In genomic region chr6:24720604-24721460, GRCh38 we compare ENCODE assay signal across 8 cellular contexts. TPM values are rescaled to one million over a fixed set of nuclear protein-coding genes. Genes with fewer than 3 reads are reported as not detected.
DNase-seq lines count a peak whose midpoint lies in the region; ATAC-seq and TF ChIP-seq lines count a peak whose summit lies in the region.

No MANE protein-coding gene starts in this region.

- peak overlapping the region; percentile 81 for H2AFZ ChIP-seq in Loucy (ENCODE audit: low read length)

- H3F3A ChIP-seq in Loucy (ENCODE audit: low read depth), result peaks cover 2% of the 10 kb centered on the region; the same call in 1 of the 2 replicates

- peak; percentile 100 for DNase-seq in ELR (ENCODE audit: low read depth)
- peak; percentile 96 for DNase-seq in H7
- peak; percentile 99 for DNase-seq in RWPE2 (ENCODE audit: low spot score)
- peak; percentile 100 for DNase-seq in activated effector memory CD4-positive, alpha-beta T cell treated with Interleukin-2 at 50 U/mL for 16 hours
- peak; percentile 100 for DNase-seq in fibroblast of peridontal ligament (ENCODE audit: extremely low read depth)
- peak; percentile 95 to 100 (median 100) for DNase-seq in naive thymus-derived CD8-positive, alpha-beta T cell
- DNase-seq in stimulated activated naive B cell treated with anti-CD40 and anti-IgM and Interleukin-4, amounts not matched to agents 10 μg/mL and 1 μg/mL and 100 μg/mL, for 72 hours, result peak; percentile 100

- no peaks in the 10 kb centered on the region for H3K9me2 ChIP-seq in Loucy (replicated peaks; ENCODE audit: low read depth, low read length)

- peak overlapping the region; percentile 83 for H3K27ac ChIP-seq in RWPE2 (ENCODE audit: poor library complexity, severe bottlenecking)

- TF ChIP-seq CTCF in Loucy (conservative IDR thresholded peaks at IDR 0.05; ENCODE audit: low read length) (no peak), RWPE2 (IDR thresholded peaks at IDR 0.05; ENCODE audit: poor library complexity, severe bottlenecking) (no peak)

- POLR2A ChIA-PET in naive thymus-derived CD8-positive, alpha-beta T cell (lab: Charles Lee), result interaction anchor here (0.9 to 3.6 kb wide), 12 partner anchors 10 to 297 kb away, joined by 3 to 22 read pairs (median 4); partner anchors contain the start of genes ACOT13, ALDH5A1, GMNN and TDP2

- peak overlapping the region; percentile 99 for H3K4me2 ChIP-seq in Loucy (ENCODE audit: low read depth, low read length, poor library complexity, severe bottlenecking)

- H3K27me3 Mint-ChIP-seq in naive thymus-derived CD8-positive, alpha-beta T cell, result no peaks in the 10 kb centered on the region
- H3K27me3 Mint-ChIP-seq in stimulated activated naive B cell treated with anti-CD40 and anti-IgM and Interleukin-4, amounts not matched to agents 10 μg/mL and 1 μg/mL and 100 μg/mL, for 72 hours, result no peaks in the 10 kb centered on the region

- peaks cover 8 to 30% (median 12%) of the 10 kb centered on the region in 3 donors for H3K36me3 Mint-ChIP-seq in naive thymus-derived CD8-positive, alpha-beta T cell
- H3K36me3 Mint-ChIP-seq in stimulated activated naive B cell treated with anti-CD40 and anti-IgM and Interleukin-4, amounts not matched to agents 10 μg/mL and 1 μg/mL and 100 μg/mL, for 72 hours, result peaks cover 25 to 32% of the 10 kb centered on the region in 2 donors

- peak; percentile 94 for ATAC-seq in RWPE2 (ENCODE audit: low read depth)
- ATAC-seq in naive thymus-derived CD8-positive, alpha-beta T cell, result peak; percentile 85 to 87
- ATAC-seq in stimulated activated naive B cell treated with anti-CD40 and anti-IgM and Interleukin-4, amounts not matched to agents 10 μg/mL and 1 μg/mL and 100 μg/mL, for 72 hours (replicated peaks), result peak; percentile 90

- H3K27ac Mint-ChIP-seq in naive thymus-derived CD8-positive, alpha-beta T cell, result peak overlapping the region; percentile 96 to 100 (median 99)
- peak overlapping the region; percentile 100 for H3K27ac Mint-ChIP-seq in stimulated activated naive B cell treated with anti-CD40 and anti-IgM and Interleukin-4, amounts not matched to agents 10 μg/mL and 1 μg/mL and 100 μg/mL, for 72 hours

- H4K20me1 ChIP-seq in Loucy (ENCODE audit: insufficient read depth, low read length, poor library complexity, severe bottlenecking), result peaks cover 46% of the 10 kb centered on the region

- H3K9ac ChIP-seq in Loucy (ENCODE audit: low read depth, low read length, poor library complexity, severe bottlenecking), result peak overlapping the region; percentile 99

- H3K27me3 ChIP-seq in H7 (ENCODE audit: control insufficient read depth, insufficient read depth, low read length), result no peaks in the 10 kb centered on the region
- peaks cover 6% of the 10 kb centered on the region for H3K27me3 ChIP-seq in Loucy (ENCODE audit: insufficient read depth, low read length, poor library complexity, severe bottlenecking)
- no peaks in the 10 kb centered on the region for H3K27me3 ChIP-seq in RWPE2 (ENCODE audit: insufficient read depth, poor library complexity, severe bottlenecking)

- H3K9me3 ChIP-seq in Loucy (ENCODE audit: insufficient read depth, low read depth, low read length) (no peaks in the 10 kb centered on the region), RWPE2 (ENCODE audit: severe bottlenecking) (no peaks in the 10 kb centered on the region)

- H3K4me3 Mint-ChIP-seq in naive thymus-derived CD8-positive, alpha-beta T cell, result peak overlapping the region; percentile 90 to 100 (median 96)
- peak overlapping the region; percentile 97 to 100 for H3K4me3 Mint-ChIP-seq in stimulated activated naive B cell treated with anti-CD40 and anti-IgM and Interleukin-4, amounts not matched to agents 10 μg/mL and 1 μg/mL and 100 μg/mL, for 72 hours

- peaks cover 20 to 50% (median 39%) of the 10 kb centered on the region in 4 donors for H3K4me1 Mint-ChIP-seq in naive thymus-derived CD8-positive, alpha-beta T cell
- H3K4me1 Mint-ChIP-seq in stimulated activated naive B cell treated with anti-CD40 and anti-IgM and Interleukin-4, amounts not matched to agents 10 μg/mL and 1 μg/mL and 100 μg/mL, for 72 hours, result peaks cover 14 to 28% of the 10 kb centered on the region in 2 donors

- H3K4me3 ChIP-seq in H7 (ENCODE audit: insufficient read depth, low read depth, low read length) (peak overlapping the region; percentile 99), Loucy (ENCODE audit: low read length, poor library complexity, severe bottlenecking) (peak overlapping the region; percentile 98), RWPE2 (ENCODE audit: severe bottlenecking) (peak overlapping the region; percentile 92)

- H3K9me3 Mint-ChIP-seq in naive thymus-derived CD8-positive, alpha-beta T cell, result peaks cover 0 to 2% (median 0%) of the 10 kb centered on the region in 9 donors
- H3K9me3 Mint-ChIP-seq in stimulated activated naive B cell treated with anti-CD40 and anti-IgM and Interleukin-4, amounts not matched to agents 10 μg/mL and 1 μg/mL and 100 μg/mL, for 72 hours, result no peaks in the 10 kb centered on the region

- peaks cover 38% of the 10 kb centered on the region for H3K4me1 ChIP-seq in Loucy (ENCODE audit: insufficient read depth, low read length, poor library complexity, severe bottlenecking)
- peaks cover 14% of the 10 kb centered on the region for H3K4me1 ChIP-seq in RWPE2 (ENCODE audit: insufficient read depth, poor library complexity, severe bottlenecking)

- H3K36me3 ChIP-seq in H7 (replicated peaks; ENCODE audit: control insufficient read depth, insufficient read depth, low read length) (peaks cover 8% of the 10 kb centered on the region), Loucy (ENCODE audit: insufficient read depth, low read length) (peaks cover 7% of the 10 kb centered on the region; the same call in 1 of the 2 replicates), RWPE2 (ENCODE audit: low read depth) (peaks cover 36% of the 10 kb centered on the region)

- H3K79me2 ChIP-seq in Loucy (ENCODE audit: insufficient read depth, low read length), result peaks cover 47% of the 10 kb centered on the region

RNA-seq across cellular contexts. Expression of gene C6orf62, which starts 1.9 kb away (rescaled TPM):
- 80.2 and 83.3 TPM in 2 replicates for total RNA-seq in H7 (2014; rRNA removed; shearing (Covaris generic))
- 100 to 1,000 TPM; 188 to 190 TPM for total RNA-seq in naive thymus-derived CD8-positive, alpha-beta T cell
- polyA plus RNA-seq in naive thymus-derived CD8-positive, alpha-beta T cell, result 100 to 1,000 TPM in 2 of 3 donors, 10 to 100 TPM in 1; 81.5 to 126 (median 101) TPM

RNA-seq across cellular contexts. Expression of gene GMNN, which starts 53.9 kb away (rescaled TPM):
- 75.3 and 91.8 TPM in 2 replicates for total RNA-seq in H7 (2014; rRNA removed; shearing (Covaris generic))
- 1 to 10 TPM; 3.4 to 3.6 TPM for total RNA-seq in naive thymus-derived CD8-positive, alpha-beta T cell
- polyA plus RNA-seq in naive thymus-derived CD8-positive, alpha-beta T cell, result 1 to 10 TPM; 4.0 to 5.3 (median 4.3) TPM

RNA-seq across cellular contexts. Expression of gene ACOT13, which starts 54.0 kb away (rescaled TPM):
- 6.7 and 12.4 TPM in 2 replicates for total RNA-seq in H7 (2014; rRNA removed; shearing (Covaris generic))
- total RNA-seq in naive thymus-derived CD8-positive, alpha-beta T cell, result 10 to 100 TPM; 10.8 to 11.0 TPM
- 10 to 100 TPM; 16.5 to 19.0 (median 16.5) TPM for polyA plus RNA-seq in naive thymus-derived CD8-positive, alpha-beta T cell

RNA-seq across cellular contexts. Expression of gene TDP2, which starts 54.1 kb away (rescaled TPM):
- total RNA-seq in H7 (2014; rRNA removed; shearing (Covaris generic)), result 15.6 and 15.7 TPM in 2 replicates
- total RNA-seq in naive thymus-derived CD8-positive, alpha-beta T cell, result 10 to 100 TPM; 74.7 to 76.6 TPM
- 10 to 100 TPM; 37.9 to 49.1 (median 44.5) TPM for polyA plus RNA-seq in naive thymus-derived CD8-positive, alpha-beta T cell

Comparison
In these comparisons a context has a peak if more than half of its experiments do, and no peak if none do; other contexts are left out.
1. Peak in every context shown above with its lines: DNase-seq, ATAC-seq, H3K4me3 ChIP-seq and H3K27ac ChIP-seq.
2. RNA of gene GMNN, which starts 53.9 kb away (total RNA-seq): 75.3 to 91.8 TPM in H7; 3.4 to 3.6 TPM in naive thymus-derived CD8-positive, alpha-beta T cell; every median in the first group is over 10 times any median in the second.